Comparison of ENCODE assay signal across 6 cellular contexts in genomic region chr5:118620201-118620600, GRCh38.
"Had no signal": no experiment of that assay in that cellular context is flagged by ENCODE, and none has a peak within 500 bp of the region (broad histone marks: within the 10 kb centered on the region; RNA-seq: fewer than 3 reads in every experiment).

No MANE protein-coding gene starts in this region.

- H3K9me3 Mint-ChIP-seq: H9, IgD-negative memory B cell had no signal

- H3K27ac Mint-ChIP-seq: GM23338, H9, IgD-negative memory B cell had no signal

- H3K27me3 Mint-ChIP-seq: IgD-negative memory B cell had no signal

- H2AFZ ChIP-seq: GM23338 had no signal

- DNase-seq: H9, HCEC 1CT had no signal

- H3K4me3 ChIP-seq: GM23338 had no signal

- H3K36me3 Mint-ChIP-seq: IgD-negative memory B cell had no signal

- H3K27ac ChIP-seq: HL-60 had no signal

- ATAC-seq: GM23338, HepG2 had no signal

- H3K4me2 ChIP-seq: GM23338 had no signal

- H3K4me3 Mint-ChIP-seq: GM23338, H9, IgD-negative memory B cell had no signal

- H3K4me1 Mint-ChIP-seq: GM23338, H9, IgD-negative memory B cell had no signal
